ENCODE assay signal across 8 cellular contexts in genomic region chr12:56521590-56522371, GRCh38. TPM values are rescaled to one million over a fixed set of nuclear protein-coding genes. Genes with fewer than 3 reads are reported as not detected.
DNase-seq lines count a peak whose midpoint lies in the region; ATAC-seq, FAIRE-seq and TF ChIP-seq lines count a peak whose summit lies in the region.

RBMS2 (plus strand) TSS chr12:56521820; CDS start chr12:56522024, 204 bp downstream.

- no peak for TF ChIP-seq EP300 in HepG2 (IDR thresholded peaks at IDR 0.05; ENCODE audit: low read depth in 2 of 2, low read length in 2 of 2)
- TF ChIP-seq EP300 in HepG2 (CRISPR knock-in tag; IDR thresholded peaks at IDR 0.05; ENCODE audit: borderline replicate concordance), result no peak

- no peak for TF ChIP-seq RAD21 in HepG2 (CRISPR knock-in tag; IDR thresholded peaks at IDR 0.05)

- peak; percentile 79 for ATAC-seq in HepG2

- TF ChIP-seq CTCF in HepG2 (CRISPR knock-in tag; IDR thresholded peaks at IDR 0.05), result no peak

- H3K4me1 ChIP-seq in HepG2 (ENCODE audit: insufficient read depth, low read length), result peaks cover 37% of the 10 kb centered on the region

- TF ChIP-seq POLR2A in HepG2 (IDR thresholded peaks at IDR 0.05; ENCODE audit: insufficient read depth in 1 of 2, low read depth in 2 of 2, low read length in 2 of 2), result no peak

- peak within 1 kb of the TSS; percentile 98 for H2AFZ ChIP-seq in HepG2 (ENCODE audit: low read length)

- CTCF ChIA-PET in HepG2 (lab: Yijun Ruan, JAX; ENCODE audit: low intra/inter-chr PET ratio, low total read pairs), result no interaction called here

- intact Hi-C loops in HepG2 (cut with micrococcal nuclease; ENCODE audit: unreplicated experiment), result no loop called here

- no TSS peak for BruUV-seq in HepG2 (replicated peaks; lab: Mats Ljungman, UMichigan)

- POLR2A ChIA-PET in HepG2 (lab: Yijun Ruan, JAX), result interaction anchor here (0.7 to 1.7 kb wide), 3 partner anchors 107 to 115 kb away, joined by 3 to 7 read pairs (median 3); no protein-coding TSS in a partner anchor

- H3K27ac ChIP-seq in HepG2 (ENCODE audit: extremely low read length, insufficient read depth, low read length), result no peak within 1 kb of the TSS

- peak; percentile 84 for FAIRE-seq in HepG2 (lab: Jason Lieb, UNC)

- H3K27me3 ChIP-seq in H7 (ENCODE audit: control insufficient read depth, insufficient read depth, low read length) (no peaks in the 10 kb centered on the region), HepG2 (ENCODE audit: control insufficient read depth in 1 of 2, insufficient read depth in 2 of 2, low read length in 2 of 2) (no peaks in the 10 kb centered on the region; a peak in 1 of 5 replicates)

- DNase-seq in C1 segment of cervical spinal cord (lab: John Stamatoyannopoulos, UW), result peak in 11 of 14 donors; percentile 4 to 82 (median 50)
- peak; percentile 67 for DNase-seq in H7
- DNase-seq in NCI-H446 (lab: John Stamatoyannopoulos, UW), result peak; percentile 19 to 74
- peak; percentile 18 to 23 for DNase-seq in activated CD4-positive, alpha-beta T cell treated with anti-CD3 and anti-CD28 coated beads, Interleukin-2, amount 50 U/mL, for 4 hours
- DNase-seq in effector CD8-positive, alpha-beta T cell (lab: John Stamatoyannopoulos, UW), result peak; percentile 9
- DNase-seq in HepG2 (ENCODE audit: low spot score), result peak; percentile 59
- peak; percentile 7 for DNase-seq in stimulated activated CD4-positive, alpha-beta T cell treated with anti-CD3 and anti-CD28 coated beads, Interleukin-4, amount 100 ng/mL, for 1 hour
- no peak for DNase-seq in activated CD4-positive, CD25-positive, alpha-beta regulatory T cell treated with anti-CD3 and anti-CD28 coated beads, Interleukin-2, amount 50 U/mL, for 72 hours

- no peaks in the 10 kb centered on the region for H3K9me3 ChIP-seq in HepG2 (ENCODE audit: low read length)

- H3K4me2 ChIP-seq in HepG2 (ENCODE audit: low read depth, low read length), result peak within 1 kb of the TSS; percentile 75

- H3K79me2 ChIP-seq in HepG2 (ENCODE audit: insufficient read depth, low read length), result no peaks in the 10 kb centered on the region

- no peaks in the 10 kb centered on the region for H3K36me3 ChIP-seq in H7 (replicated peaks; ENCODE audit: control insufficient read depth, insufficient read depth, low read length)
- H3K36me3 ChIP-seq in HepG2 (replicated peaks in 1 of 2; ENCODE audit: control insufficient read depth in 1 of 2, insufficient read depth in 2 of 2, low read length in 2 of 2), result no peaks in the 10 kb centered on the region

- in situ Hi-C loops in HepG2 (cut with HindIII; ENCODE audit: extremely low pct_ligation_motif_present, low pct_unique_long_range_greater_than_20kb), result no loop called here

- peak within 1 kb of the TSS; percentile 47 for H3K4me3 ChIP-seq in H7 (ENCODE audit: insufficient read depth, low read depth, low read length)
- H3K4me3 ChIP-seq in HepG2 (replicated peaks in 1 of 3; ENCODE audit: insufficient read depth in 1 of 3, low read depth in 2 of 3, low read length in 3 of 3), result peak within 1 kb of the TSS; percentile 65 to 73 (median 66)

- 5% methylated on average over 15 of the region's 15 CpGs for WGBS in HepG2 (ENCODE audit: low lambda C conversion rate)

- peak within 1 kb of the TSS; percentile 68 for H3K9ac ChIP-seq in HepG2 (ENCODE audit: insufficient read depth, low read depth, low read length)

- H4K20me1 ChIP-seq in HepG2 (ENCODE audit: insufficient read depth, low read length), result no peaks in the 10 kb centered on the region

TF ChIP-seq in HepG2, 621 proteins besides CTCF, POLR2A, EP300 and RAD21 (continues in another document):
- TF ChIP-seq MAFG (CRISPR knock-in tag; IDR thresholded peaks at IDR 0.05), result no peak
- TF ChIP-seq ZMAT3 (CRISPR knock-in tag; conservative IDR thresholded peaks at IDR 0.05), result no peak
- no peak for TF ChIP-seq ZNF564 (CRISPR knock-in tag; IDR thresholded peaks at IDR 0.05)
- TF ChIP-seq ZIK1 (CRISPR knock-in tag; IDR thresholded peaks at IDR 0.05; ENCODE audit: borderline replicate concordance, low read depth), result no peak
- no peak for TF ChIP-seq CHD4 (IDR thresholded peaks at IDR 0.05; ENCODE audit: borderline replicate concordance, low read length)
- no peak for TF ChIP-seq ZFP91 (CRISPR knock-in tag; IDR thresholded peaks at IDR 0.05; ENCODE audit: borderline replicate concordance)
- TF ChIP-seq WIZ (CRISPR knock-in tag; IDR thresholded peaks at IDR 0.05), result no peak
- TF ChIP-seq ESRRA (CRISPR knock-in tag; IDR thresholded peaks at IDR 0.05; ENCODE audit: low read depth), result no peak
- TF ChIP-seq ZNF670 (CRISPR knock-in tag; IDR thresholded peaks at IDR 0.05; ENCODE audit: borderline replicate concordance), result no peak
- no peak for TF ChIP-seq PBX2 (CRISPR knock-in tag; IDR thresholded peaks at IDR 0.05)
- peak; percentile 44; the same call in 1 of the 2 replicates for TF ChIP-seq ZBTB21 (CRISPR knock-in tag; IDR thresholded peaks at IDR 0.05)
- TF ChIP-seq SMAD9 (CRISPR knock-in tag; IDR thresholded peaks at IDR 0.05), result no peak
- peak; percentile 38 for TF ChIP-seq SAP130 (CRISPR knock-in tag; IDR thresholded peaks at IDR 0.05; ENCODE audit: low read depth)
- TF ChIP-seq ZNF382 (CRISPR knock-in tag; IDR thresholded peaks at IDR 0.05; ENCODE audit: borderline replicate concordance), result no peak
- no peak for TF ChIP-seq SSRP1 (CRISPR knock-in tag; IDR thresholded peaks at IDR 0.05)
- 0 out of 2 replicates have a peak, but pooled peaks have one; percentile 7 for TF ChIP-seq CREB1 (IDR thresholded peaks at IDR 0.05)
- no peak for TF ChIP-seq CREB1 (CRISPR knock-in tag; IDR thresholded peaks at IDR 0.05)
- no peak for TF ChIP-seq SRF (IDR thresholded peaks at IDR 0.05; ENCODE audit: low read depth, low read length)
- 0 out of 2 replicates have a peak, but pooled peaks have one; percentile 8 for TF ChIP-seq ZNF770 (CRISPR knock-in tag; IDR thresholded peaks at IDR 0.05)

RNA-seq across cellular contexts. Expression of gene RBMS2, which starts in this region (rescaled TPM):
- total RNA-seq in H7 (2014; rRNA removed; shearing (Covaris generic)), result 6.1 and 8.5 TPM in 2 replicates
- total RNA-seq in HepG2 (2016; rRNA removed; fragmentation: Illumina TruSeq; extraction: Trizol), result 0.53 and 0.81 TPM in 2 replicates
- 1.4 and 3.4 TPM in 2 replicates for total RNA-seq in HepG2 (2016; cell fraction: cytosol; rRNA removed; fragmentation: Illumina TruSeq; extraction: Trizol; ENCODE audit: low read depth)
- total RNA-seq in HepG2 (2016; cell fraction: insoluble cytoplasmic fraction; rRNA removed; fragmentation: Illumina TruSeq; extraction: Trizol), result 0.52 and 1.7 TPM in 2 replicates
- total RNA-seq in HepG2 (2016; cell fraction: membrane; rRNA removed; fragmentation: Illumina TruSeq; extraction: Trizol), result 0.93 and 5.7 TPM in 2 replicates
- 0.68 and 2.8 TPM in 2 replicates for total RNA-seq in HepG2 (2016; cell fraction: nucleus; rRNA removed; fragmentation: Illumina TruSeq; extraction: Trizol)
- 6.0 and 7.4 TPM in 2 replicates for polyA plus RNA-seq in HepG2 (2011; rRNA removed)
- polyA plus RNA-seq in HepG2 (2011; cell fraction: cytosol; rRNA removed), result 4.9 and 5.8 TPM in 2 replicates
- 4.1 and 31.3 TPM in 2 replicates for polyA plus RNA-seq in HepG2 (2011; cell fraction: nucleus; rRNA removed)
- polyA plus RNA-seq in HepG2 (2012), result 4.5 and 6.2 TPM in 2 replicates
- polyA plus RNA-seq in HepG2 (2016; cell fraction: cytosol; fragmentation: Illumina TruSeq; extraction: Trizol; ENCODE audit: low read depth), result 4.3 and 5.5 TPM in 2 replicates
- 2.0 and 2.8 TPM in 2 replicates for polyA plus RNA-seq in HepG2 (2016; cell fraction: insoluble cytoplasmic fraction; fragmentation: Illumina TruSeq; extraction: Trizol; ENCODE audit: low read depth)
- 5.5 and 8.4 TPM in 2 replicates for polyA plus RNA-seq in HepG2 (2016; cell fraction: membrane; fragmentation: Illumina TruSeq; extraction: Trizol; ENCODE audit: low read depth)
- polyA plus RNA-seq in HepG2 (2016; cell fraction: nucleus; fragmentation: Illumina TruSeq; extraction: Trizol; ENCODE audit: insufficient read depth, low read depth), result 3.7 and 5.1 TPM in 2 replicates
- 11.3 and 107 TPM in 2 replicates for polyA minus RNA-seq in HepG2 (2011; rRNA and poly(A)+ RNA removed; ENCODE audit: low replicate concordance)
- polyA minus RNA-seq in HepG2 (2011; cell fraction: cytosol; rRNA and poly(A)+ RNA removed), result 6.9 and 7.3 TPM in 2 replicates
- 1.3 and 1.9 TPM in 2 replicates for polyA minus RNA-seq in HepG2 (2011; cell fraction: nucleus; rRNA and poly(A)+ RNA removed)
